ENCODE assay signal across 25 cellular contexts in the genomic region with DNA sequence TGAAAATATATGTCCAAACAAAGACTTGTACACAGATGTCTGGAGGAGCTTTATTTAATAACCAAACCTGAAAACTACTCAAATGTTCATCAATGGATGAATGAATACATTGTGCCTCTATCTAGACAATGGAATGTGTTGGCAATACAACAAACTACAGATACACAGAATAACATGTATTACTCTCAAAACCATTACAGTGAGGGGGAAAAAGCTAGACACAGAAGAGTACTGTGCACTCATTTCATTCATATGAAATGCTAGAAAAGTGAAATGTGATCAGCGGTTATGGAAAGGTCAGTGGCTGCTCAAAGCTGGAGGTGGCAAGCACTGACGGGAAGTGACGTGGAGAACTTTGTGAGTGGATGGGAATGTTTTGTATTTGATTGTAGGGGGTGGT. TPM values are rescaled to one million over a fixed set of nuclear protein-coding genes. Genes with fewer than 3 reads are reported as not detected.
A peak's percentile ranks its signal among the peaks of the same experiment; 100 is the strongest.
DNase-seq lines count a peak whose midpoint lies in the region; ATAC-seq and TF ChIP-seq lines count a peak whose summit lies in the region.
"Had no signal": no experiment of that assay in that cellular context is flagged by ENCODE, and none has a peak within 500 bp of the region (broad histone marks: within the 10 kb centered on the region; RNA-seq: fewer than 3 reads in every experiment).

No MANE protein-coding gene starts in this region.

- peak overlapping the region; percentile 1 for H3K27ac Mint-ChIP-seq in activated CD4-positive, alpha-beta T cell treated with anti-CD3 and anti-CD28 coated beads, Interleukin-2, amount 10 ng/mL, durations not matched to agents 7 days and 5 days
- H3K27ac Mint-ChIP-seq in brain, result peak overlapping the region in 3 of 5 experiments; percentile 18 to 76 (median 27)
- H3K27ac Mint-ChIP-seq in activated T-helper 1 cell treated with anti-CD3 and anti-CD28 coated beads, Interleukin-12 subunit alpha, Interleukin-12 subunit beta, Interleukin-2, Interleukin-4 antibody, amounts not matched to agents 30 ng/mL and 10 ng/mL and 1 ng/mL, durations not matched to agents 14 hours and 24 hours and 36 hours, result no peak overlapping the region
- H3K27ac Mint-ChIP-seq: CD4-positive, CD25-positive, alpha-beta regulatory T cell had no signal

- peaks cover 60% of the 10 kb centered on the region for H3K4me1 Mint-ChIP-seq in activated CD4-positive, alpha-beta T cell treated with anti-CD3 and anti-CD28 coated beads, Interleukin-2, amount 10 ng/mL, durations not matched to agents 7 days and 5 days
- peaks cover 30% of the 10 kb centered on the region for H3K4me1 Mint-ChIP-seq in brain
- peaks cover 56% of the 10 kb centered on the region for H3K4me1 Mint-ChIP-seq in activated T-helper 1 cell treated with anti-CD3 and anti-CD28 coated beads, Interleukin-12 subunit alpha, Interleukin-12 subunit beta, Interleukin-2, Interleukin-4 antibody, amounts not matched to agents 30 ng/mL and 10 ng/mL and 1 ng/mL, durations not matched to agents 14 hours and 24 hours and 36 hours (ENCODE audit: low read depth)

- H3K4me3 ChIP-seq in WERI-Rb-1 (ENCODE audit: low read depth, low read length), result no peak overlapping the region
- no peak overlapping the region for H3K4me3 ChIP-seq in foreskin fibroblast (ENCODE audit: low read depth in 1 of 2, low read length in 2 of 2)
- H3K4me3 ChIP-seq: BLaER1, MG63, PC-9, SJSA1 had no signal

- intact Hi-C loops in activated T-helper 1 cell treated with anti-CD3 and anti-CD28 coated beads, Interleukin-12 subunit alpha, Interleukin-12 subunit beta, Interleukin-2, Interleukin-4 antibody, amounts not matched to agents 30 ng/mL and 10 ng/mL and 1 ng/mL, durations not matched to agents 14 hours and 24 hours and 36 hours (cut with micrococcal nuclease), result no loop called here

- H3K27ac ChIP-seq in WERI-Rb-1, result peak overlapping the region; percentile 81
- H3K27ac ChIP-seq: BLaER1, PC-9, SJSA1 had no signal

- no peak for ATAC-seq in GM21447 (IDR thresholded peaks at IDR 0.05; ENCODE audit: unreplicated experiment)
- ATAC-seq: Right ventricle myocardium inferior had no signal

- TF ChIP-seq CTCF in WERI-Rb-1 (IDR thresholded peaks at IDR 0.05; ENCODE audit: low read depth, low read length) (no peak), brain (conservative IDR thresholded peaks at IDR 0.05) (no peak), foreskin fibroblast (IDR thresholded peaks at IDR 0.05; ENCODE audit: low read depth, low read length) (no peak)

- CTCF ChIA-PET in activated CD4-positive, alpha-beta T cell treated with anti-CD3 and anti-CD28 coated beads, Interleukin-2, amount 10 ng/mL, durations not matched to agents 7 days and 5 days (lab: Charles Lee), result interaction anchor here (1.0 to 2.9 kb wide), 2 partner anchors 8 to 15 kb away, joined by 3 to 8 read pairs; a partner anchor contains a TSS

- POLR2A ChIA-PET in activated CD4-positive, alpha-beta T cell treated with anti-CD3 and anti-CD28 coated beads, Interleukin-2, amount 10 ng/mL, durations not matched to agents 7 days and 5 days (lab: Charles Lee), result no interaction called here

- DNase-seq in activated CD4-positive, alpha-beta T cell treated with anti-CD3 and anti-CD28 coated beads, Interleukin-2, amount 10 ng/mL, durations not matched to agents 7 days and 5 days, result no peak
- DNase-seq in activated CD4-positive, alpha-beta T cell treated with anti-CD3 and anti-CD28 coated beads for 4 hours, result no peak
- peak; percentile 35 for DNase-seq in COLO829 (ENCODE audit: low spot score)
- no peak for DNase-seq in WERI-Rb-1
- DNase-seq in activated T-helper 1 cell treated with anti-CD3 and anti-CD28 coated beads, Interleukin-12 subunit alpha, Interleukin-12 subunit beta, Interleukin-2, Interleukin-4 antibody, amounts not matched to agents 30 ng/mL and 10 ng/mL and 1 ng/mL, durations not matched to agents 14 hours and 24 hours and 36 hours (ENCODE audit: low spot score), result no peak
- DNase-seq in foreskin fibroblast, result no peak
- DNase-seq: CD4-positive, CD25-positive, alpha-beta regulatory T cell; DMS53; HCEC 1CT; IMR-90; KG1; NCI-H1105 treated with DMSO at 0.1 percent for 48 hours; NCI-H146; NCI-H1930; NCI-H2107; NCI-H446; NCI-H524 treated with DMSO at 0.1 percent for 48 hours; NCI-H774; PC-9 had no signal

- no peaks in the 10 kb centered on the region for H3K9me3 ChIP-seq in WERI-Rb-1 (ENCODE audit: severe bottlenecking)
- H3K9me3 ChIP-seq: BLaER1, SJSA1 had no signal

- H3K36me3 Mint-ChIP-seq in activated CD4-positive, alpha-beta T cell treated with anti-CD3 and anti-CD28 coated beads, Interleukin-2, amount 10 ng/mL, durations not matched to agents 7 days and 5 days (ENCODE audit: low read depth), result peaks cover 5% of the 10 kb centered on the region
- H3K36me3 Mint-ChIP-seq in brain, result no peaks in the 10 kb centered on the region
- H3K36me3 Mint-ChIP-seq in activated T-helper 1 cell treated with anti-CD3 and anti-CD28 coated beads, Interleukin-12 subunit alpha, Interleukin-12 subunit beta, Interleukin-2, Interleukin-4 antibody, amounts not matched to agents 30 ng/mL and 10 ng/mL and 1 ng/mL, durations not matched to agents 14 hours and 24 hours and 36 hours (ENCODE audit: low read depth), result peaks cover 3% of the 10 kb centered on the region
- H3K36me3 Mint-ChIP-seq: CD4-positive, CD25-positive, alpha-beta regulatory T cell had no signal

- peaks cover 17% of the 10 kb centered on the region for H3K27me3 Mint-ChIP-seq in activated CD4-positive, alpha-beta T cell treated with anti-CD3 and anti-CD28 coated beads, Interleukin-2, amount 10 ng/mL, durations not matched to agents 7 days and 5 days
- peaks cover 30% of the 10 kb centered on the region for H3K27me3 Mint-ChIP-seq in brain
- H3K27me3 Mint-ChIP-seq in activated T-helper 1 cell treated with anti-CD3 and anti-CD28 coated beads, Interleukin-12 subunit alpha, Interleukin-12 subunit beta, Interleukin-2, Interleukin-4 antibody, amounts not matched to agents 30 ng/mL and 10 ng/mL and 1 ng/mL, durations not matched to agents 14 hours and 24 hours and 36 hours (ENCODE audit: insufficient read depth), result peaks cover 14% of the 10 kb centered on the region

- H3K36me3 ChIP-seq in WERI-Rb-1, result no peaks in the 10 kb centered on the region
- H3K36me3 ChIP-seq: BLaER1 had no signal

- no peak overlapping the region for H3K4me3 Mint-ChIP-seq in activated CD4-positive, alpha-beta T cell treated with anti-CD3 and anti-CD28 coated beads, Interleukin-2, amount 10 ng/mL, durations not matched to agents 7 days and 5 days
- H3K4me3 Mint-ChIP-seq in brain, result peak overlapping the region in 1 of 5 experiments; percentile 25
- no peak overlapping the region for H3K4me3 Mint-ChIP-seq in activated T-helper 1 cell treated with anti-CD3 and anti-CD28 coated beads, Interleukin-12 subunit alpha, Interleukin-12 subunit beta, Interleukin-2, Interleukin-4 antibody, amounts not matched to agents 30 ng/mL and 10 ng/mL and 1 ng/mL, durations not matched to agents 14 hours and 24 hours and 36 hours
- H3K4me3 Mint-ChIP-seq: CD4-positive, CD25-positive, alpha-beta regulatory T cell had no signal

- peaks cover 5% of the 10 kb centered on the region for H3K9me3 Mint-ChIP-seq in activated CD4-positive, alpha-beta T cell treated with anti-CD3 and anti-CD28 coated beads, Interleukin-2, amount 10 ng/mL, durations not matched to agents 7 days and 5 days
- peaks cover 0 to 4% (median 0%) of the 10 kb centered on the region in 5 experiments for H3K9me3 Mint-ChIP-seq in brain
- H3K9me3 Mint-ChIP-seq in activated T-helper 1 cell treated with anti-CD3 and anti-CD28 coated beads, Interleukin-12 subunit alpha, Interleukin-12 subunit beta, Interleukin-2, Interleukin-4 antibody, amounts not matched to agents 30 ng/mL and 10 ng/mL and 1 ng/mL, durations not matched to agents 14 hours and 24 hours and 36 hours, result no peaks in the 10 kb centered on the region
- H3K9me3 Mint-ChIP-seq: CD4-positive, CD25-positive, alpha-beta regulatory T cell had no signal

- H3K27me3 ChIP-seq in WERI-Rb-1 (ENCODE audit: insufficient read depth, low read depth, severe bottlenecking), result no peaks in the 10 kb centered on the region
- H3K27me3 ChIP-seq: MG63, SJSA1 had no signal

RNA-seq across cellular contexts. Expression of a gene that starts 13.2 kb away (rescaled TPM):
- 10 to 100 TPM; 12.0 to 12.8 TPM for total RNA-seq in activated CD4-positive, alpha-beta T cell treated with anti-CD3 and anti-CD28 coated beads, Interleukin-2, amount 10 ng/mL, durations not matched to agents 7 days and 5 days
- polyA plus RNA-seq in brain (ENCODE audit: insufficient read depth, low read depth, low replicate concordance), result 40.5 TPM
- total RNA-seq in activated T-helper 1 cell treated with anti-CD3 and anti-CD28 coated beads, Interleukin-12 subunit alpha, Interleukin-12 subunit beta, Interleukin-2, Interleukin-4 antibody, amounts not matched to agents 30 ng/mL and 10 ng/mL and 1 ng/mL, durations not matched to agents 14 hours and 24 hours and 36 hours, result 10.6 and 11.6 TPM in 2 replicates

RNA-seq across cellular contexts. Expression of a gene that starts 15.6 kb away (rescaled TPM):
- total RNA-seq in activated CD4-positive, alpha-beta T cell treated with anti-CD3 and anti-CD28 coated beads, Interleukin-2, amount 10 ng/mL, durations not matched to agents 7 days and 5 days, result 100 to 1,000 TPM; 118 to 122 TPM
- polyA plus RNA-seq in brain (ENCODE audit: insufficient read depth, low read depth, low replicate concordance), result 37.7 TPM
- 62.0 and 63.6 TPM in 2 replicates for total RNA-seq in activated T-helper 1 cell treated with anti-CD3 and anti-CD28 coated beads, Interleukin-12 subunit alpha, Interleukin-12 subunit beta, Interleukin-2, Interleukin-4 antibody, amounts not matched to agents 30 ng/mL and 10 ng/mL and 1 ng/mL, durations not matched to agents 14 hours and 24 hours and 36 hours

RNA-seq across cellular contexts. Expression of a gene that starts 52.6 kb away (rescaled TPM):
- total RNA-seq in activated CD4-positive, alpha-beta T cell treated with anti-CD3 and anti-CD28 coated beads, Interleukin-2, amount 10 ng/mL, durations not matched to agents 7 days and 5 days, result 1 to 10 TPM; 3.4 to 3.5 TPM
- 6.0 TPM for polyA plus RNA-seq in brain (ENCODE audit: insufficient read depth, low read depth, low replicate concordance)
- total RNA-seq in activated T-helper 1 cell treated with anti-CD3 and anti-CD28 coated beads, Interleukin-12 subunit alpha, Interleukin-12 subunit beta, Interleukin-2, Interleukin-4 antibody, amounts not matched to agents 30 ng/mL and 10 ng/mL and 1 ng/mL, durations not matched to agents 14 hours and 24 hours and 36 hours, result 0.34 and 1.3 TPM in 2 replicates
